Comparison of ENCODE assay signal across 10 cellular contexts in the genomic region with DNA sequence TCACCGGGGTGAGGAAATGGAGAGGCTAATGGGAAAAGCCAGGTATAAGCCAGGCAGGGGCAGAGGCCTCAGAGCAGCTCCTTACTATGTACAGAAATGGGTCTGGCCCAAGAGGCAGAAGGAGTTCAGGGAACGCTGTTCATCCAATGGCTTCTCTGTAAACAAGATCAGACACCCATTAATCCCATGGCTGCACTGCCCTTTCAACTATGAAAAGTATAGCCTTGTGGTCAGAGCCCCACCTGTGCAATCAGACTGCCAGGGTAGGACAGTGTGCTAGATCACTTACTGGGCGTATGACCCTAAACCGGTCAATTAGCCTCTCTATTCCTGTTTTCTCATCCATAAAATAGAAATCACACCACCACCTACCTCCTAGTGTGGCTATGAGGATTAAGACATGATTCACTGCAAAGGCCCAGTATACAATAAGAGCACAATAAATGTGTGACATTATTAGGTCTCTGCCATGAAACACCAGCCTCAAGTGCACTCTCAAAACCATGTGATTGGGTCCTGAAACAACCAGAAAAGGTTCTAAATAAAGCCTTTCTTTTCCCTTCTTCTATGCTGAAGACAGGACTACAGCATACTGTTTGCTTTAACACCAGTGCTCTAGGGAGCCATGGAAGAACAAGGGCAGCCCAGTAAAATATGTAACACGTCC. TPM values are rescaled to one million over a fixed set of nuclear protein-coding genes. Genes with fewer than 3 reads are reported as not detected.
DNase-seq lines count a peak whose midpoint lies in the region; ATAC-seq and TF ChIP-seq lines count a peak whose summit lies in the region.
"Had no signal": no experiment of that assay in that cellular context is flagged by ENCODE, and none has a peak within 500 bp of the region (broad histone marks: within the 10 kb centered on the region; RNA-seq: fewer than 3 reads in every experiment).

No MANE protein-coding gene starts in this region.

- intact Hi-C loops in heart left ventricle (cut with DNase I) (no loop called here), left cardiac atrium (cut with DNase I) (no loop called here), transverse colon (cut with DNase I; ENCODE audit: low total_unique reads) (no loop called here)
- intact Hi-C loops in activated CD4-positive, alpha-beta memory T cell treated with anti-CD3 and anti-CD28 coated beads for 36 hours (cut with micrococcal nuclease), result loop anchor here (5.0 to 10.0 kb wide), 6 partner anchors 126 to 1771 kb away; partner anchors contain the start of gene PGAP1

- H3K9me3 Mint-ChIP-seq in activated CD4-positive, alpha-beta memory T cell treated with anti-CD3 and anti-CD28 coated beads for 36 hours, result no peaks in the 10 kb centered on the region
- no peaks in the 10 kb centered on the region for H3K9me3 Mint-ChIP-seq in memory B cell

- H3K4me1 Mint-ChIP-seq in activated CD4-positive, alpha-beta memory T cell treated with anti-CD3 and anti-CD28 coated beads for 36 hours (ENCODE audit: low read depth), result peaks cover 71% of the 10 kb centered on the region
- peaks cover 52% of the 10 kb centered on the region for H3K4me1 Mint-ChIP-seq in memory B cell

- peaks cover 24% of the 10 kb centered on the region for H3K36me3 Mint-ChIP-seq in activated CD4-positive, alpha-beta memory T cell treated with anti-CD3 and anti-CD28 coated beads for 36 hours
- H3K36me3 Mint-ChIP-seq in memory B cell, result peaks cover 15% of the 10 kb centered on the region

- in situ Hi-C loops in transverse colon (cut with MboI; ENCODE audit: low pct_ligation_motif_present in 1 of 4, low pct_unique_long_range_greater_than_20kb in 1 of 4, low sequenced_read_pairs in 3 of 4), result loop anchor here in 2 of 4 donors (25.0 kb wide), 2 partner anchors 119 to 194 kb away; no protein-coding TSS in a partner anchor

- peak overlapping the region; percentile 99 for H3K27ac Mint-ChIP-seq in activated CD4-positive, alpha-beta memory T cell treated with anti-CD3 and anti-CD28 coated beads for 36 hours
- H3K27ac Mint-ChIP-seq in memory B cell, result peak overlapping the region; percentile 96

- no peaks in the 10 kb centered on the region for H3K27me3 Mint-ChIP-seq in activated CD4-positive, alpha-beta memory T cell treated with anti-CD3 and anti-CD28 coated beads for 36 hours
- H3K27me3 Mint-ChIP-seq in memory B cell, result no peaks in the 10 kb centered on the region

- no peak for TF ChIP-seq EP300 in transverse colon (IDR thresholded peaks at IDR 0.05; ENCODE audit: low read depth)

- no peak for TF ChIP-seq POLR2A in heart left ventricle (IDR thresholded peaks at IDR 0.05)
- no peak for TF ChIP-seq POLR2A in transverse colon (IDR thresholded peaks at IDR 0.05)

- H3K4me1 ChIP-seq in heart left ventricle (peaks cover 0 to 70% (median 16%) of the 10 kb centered on the region in 12 donors), transverse colon (peaks cover 5 to 25% (median 20%) of the 10 kb centered on the region in 4 donors)

- H3K4me3 ChIP-seq in heart left ventricle (peak overlapping the region in 1 of 12 donors; percentile 80), transverse colon (no peak overlapping the region)

- no peak for TF ChIP-seq CTCF in heart left ventricle (IDR thresholded peaks at IDR 0.05)
- TF ChIP-seq CTCF in transverse colon (IDR thresholded peaks at IDR 0.05), result no peak

- POLR2A ChIA-PET in activated CD4-positive, alpha-beta memory T cell treated with anti-CD3 and anti-CD28 coated beads for 36 hours (lab: Charles Lee), result interaction anchor here (0.7 to 8.6 kb wide), 13 partner anchors 11 to 115 kb away, joined by 3 to 101 read pairs (median 3); no protein-coding TSS in a partner anchor

- peak overlapping the region; percentile 95 for H3K4me3 Mint-ChIP-seq in activated CD4-positive, alpha-beta memory T cell treated with anti-CD3 and anti-CD28 coated beads for 36 hours
- peak overlapping the region; percentile 96 for H3K4me3 Mint-ChIP-seq in memory B cell

- H3K36me3 ChIP-seq in heart left ventricle (no peaks in the 10 kb centered on the region), transverse colon (no peaks in the 10 kb centered on the region)

- ATAC-seq in heart left ventricle, result no peak
- no peak for ATAC-seq in left cardiac atrium
- no peak for ATAC-seq in memory B cell (ENCODE audit: low read depth)
- no peak for ATAC-seq in HG03432 (IDR thresholded peaks at IDR 0.05; ENCODE audit: unreplicated experiment)
- ATAC-seq: HCT116 had no signal

- H3K27ac ChIP-seq in heart left ventricle, result peak overlapping the region in 7 of 12 donors; percentile 27 to 91 (median 36)
- H3K27ac ChIP-seq in transverse colon, result peak overlapping the region; percentile 82 to 90 (median 88)

- no peak for DNase-seq in heart left ventricle
- no peak for DNase-seq in left cardiac atrium
- no peak for DNase-seq in activated CD4-positive, alpha-beta memory T cell treated with anti-CD3 and anti-CD28 coated beads for 36 hours
- no peak for DNase-seq in memory B cell (ENCODE audit: low spot score in 2 of 2)
- DNase-seq in transverse colon, result peak; percentile 24
- no peak for DNase-seq in SIG-M5 (lab: John Stamatoyannopoulos, UW)
- no peak for DNase-seq in CD1c-positive myeloid dendritic cell (ENCODE audit: extremely low spot score)
- DNase-seq: activated gamma-delta T cell had no signal

- CTCF ChIA-PET in activated CD4-positive, alpha-beta memory T cell treated with anti-CD3 and anti-CD28 coated beads for 36 hours (lab: Charles Lee), result interaction anchor here (0.6 to 4.2 kb wide), 9 partner anchors 11 to 192 kb away, joined by 3 to 27 read pairs (median 3); no protein-coding TSS in a partner anchor

- no peaks in the 10 kb centered on the region for H3K9me3 ChIP-seq in heart left ventricle
- H3K9me3 ChIP-seq in transverse colon, result no peaks in the 10 kb centered on the region

- 80 to 83% (median 81%) methylated on average over 5 of the region's 5 CpGs for WGBS in heart left ventricle, 4 donors
- WGBS in transverse colon (ENCODE audit: low coverage in 1 of 2), 2 donors, result 61 to 89% methylated on average over 2 to 5 of the region's 5 CpGs

- H3K27me3 ChIP-seq in heart left ventricle (no peaks in the 10 kb centered on the region), transverse colon (no peaks in the 10 kb centered on the region)

RNA-seq across cellular contexts. Expression of gene ANKRD44, which starts 4.4 kb away (rescaled TPM):
- total RNA-seq in heart left ventricle, result 10 to 100 TPM in 3 of 9 donors, 1 to 10 TPM in 6; 4.9 to 30.6 (median 8.6) TPM
- 1 to 10 TPM; 2.4 to 2.5 TPM for polyA plus RNA-seq in heart left ventricle
- total RNA-seq in left cardiac atrium, result 10 to 100 TPM; 10.2 to 16.8 TPM
- total RNA-seq in activated CD4-positive, alpha-beta memory T cell treated with anti-CD3 and anti-CD28 coated beads for 36 hours, result 100 to 1,000 TPM; 123 to 125 TPM
- 10 to 100 TPM; 13.9 to 46.8 (median 27.5) TPM for total RNA-seq in transverse colon
